ENCODE assay signal across 1 cellular context in the genomic region with DNA sequence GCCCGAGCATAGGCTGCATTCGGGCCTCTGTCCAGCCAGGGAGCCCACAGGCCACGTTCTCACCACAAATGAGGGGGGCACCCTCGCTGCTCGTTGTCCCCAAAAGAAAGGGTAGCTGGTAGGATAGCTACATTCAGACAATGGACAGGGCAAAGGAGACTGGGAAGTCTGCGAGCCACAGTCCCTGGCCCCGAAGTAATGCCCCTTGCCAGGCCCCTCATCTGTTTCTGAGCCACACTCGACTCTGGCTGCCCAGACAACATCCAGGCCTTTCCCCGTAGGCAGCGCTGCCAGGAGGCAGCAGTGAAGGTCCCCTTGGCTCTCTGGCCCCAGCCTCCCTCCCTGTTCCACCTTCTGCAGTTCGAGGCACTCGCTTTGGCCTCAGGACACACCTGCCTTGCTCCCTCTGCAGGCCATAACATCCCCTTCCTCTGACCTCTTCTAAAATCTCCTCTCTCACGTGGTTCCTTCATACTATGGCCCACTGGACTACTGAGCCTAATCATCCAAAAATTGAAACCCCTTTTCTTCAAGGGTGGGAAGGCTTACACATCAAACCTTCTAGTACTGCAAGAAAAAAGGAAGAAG.
TF ChIP-seq lines count a peak whose summit lies in the region.

No MANE protein-coding gene starts in this region.

TF ChIP-seq in HepG2, 621 proteins besides CTCF, POLR2A, EP300 and RAD21:
- no peak for TF ChIP-seq ZNF792 (CRISPR knock-in tag; IDR thresholded peaks at IDR 0.05)
- TF ChIP-seq ATRX (CRISPR knock-in tag; IDR thresholded peaks at IDR 0.05; ENCODE audit: borderline replicate concordance), result no peak
- no peak for TF ChIP-seq ZFP1 (CRISPR knock-in tag; IDR thresholded peaks at IDR 0.05)
- TF ChIP-seq, protein P1, sequence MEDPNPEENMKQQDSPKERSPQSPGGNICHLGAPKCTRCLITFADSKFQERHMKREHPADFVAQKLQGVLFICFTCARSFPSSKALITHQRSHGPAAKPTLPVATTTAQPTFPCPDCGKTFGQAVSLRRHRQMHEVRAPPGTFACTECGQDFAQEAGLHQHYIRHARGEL (CRISPR knock-in tag; IDR thresholded peaks at IDR 0.05), result no peak
- TF ChIP-seq MBD4 (IDR thresholded peaks at IDR 0.05; ENCODE audit: borderline replicate concordance, low read length), result no peak
- TF ChIP-seq ZNF230 (CRISPR knock-in tag; IDR thresholded peaks at IDR 0.05), result no peak
- no peak for TF ChIP-seq SMAD1 (CRISPR knock-in tag; IDR thresholded peaks at IDR 0.05; ENCODE audit: borderline replicate concordance, low read depth)
